ENCODE assay signal across 8 cellular contexts in genomic region chr16:89565506-89566372, GRCh38. TPM values are rescaled to one million over a fixed set of nuclear protein-coding genes. Genes with fewer than 3 reads are reported as not detected.
DNase-seq lines count a peak whose midpoint lies in the region; ATAC-seq and TF ChIP-seq lines count a peak whose summit lies in the region.

No MANE protein-coding gene starts in this region.

- H3K27ac Mint-ChIP-seq in activated T-helper 1 cell treated with anti-CD3 and anti-CD28 coated beads, Interleukin-12 subunit alpha, Interleukin-12 subunit beta, Interleukin-2, Interleukin-4 antibody, amounts not matched to agents 30 ng/mL and 10 ng/mL and 1 ng/mL, durations not matched to agents 14 hours and 24 hours and 36 hours: peak overlapping the region; percentile 29

- no peaks in the 10 kb centered on the region for H3K9me2 ChIP-seq in OCI-LY7 (ENCODE audit: insufficient read depth, low read length)

- peaks cover 42% of the 10 kb centered on the region for H3K4me1 Mint-ChIP-seq in activated T-helper 1 cell treated with anti-CD3 and anti-CD28 coated beads, Interleukin-12 subunit alpha, Interleukin-12 subunit beta, Interleukin-2, Interleukin-4 antibody, amounts not matched to agents 30 ng/mL and 10 ng/mL and 1 ng/mL, durations not matched to agents 14 hours and 24 hours and 36 hours (ENCODE audit: low read depth)

- CTCF ChIA-PET in AG04450 (lab: Charles Lee): interaction anchor here (2.4 kb wide), 1 partner anchor 76 kb away, joined by 13 read pairs; no protein-coding TSS in a partner anchor
- CTCF ChIA-PET in OCI-LY7 (lab: Charles Lee; ENCODE audit: unreplicated experiment): no interaction called here

- no peak overlapping the region for H2AFZ ChIP-seq in OCI-LY7 (ENCODE audit: low read length)

- H3K4me2 ChIP-seq in OCI-LY7 (ENCODE audit: low read length): peak overlapping the region; percentile 85

- no TSS peak for BruUV-seq in OCI-LY7 (replicated peaks; lab: Mats Ljungman, UMichigan)

- peak; percentile 52 for TF ChIP-seq CTCF in AG04450 (IDR thresholded peaks at IDR 0.05; ENCODE audit: low read depth, low read length)
- peak; percentile 89 for TF ChIP-seq CTCF in OCI-LY7 (conservative IDR thresholded peaks at IDR 0.05; ENCODE audit: low read length)
- TF ChIP-seq CTCF in gastroesophageal sphincter (IDR thresholded peaks at IDR 0.05): peak in 3 of 4 experiments; percentile 23 to 61 (median 42)

- no peak overlapping the region for H3K9ac ChIP-seq in rectal smooth muscle tissue (ENCODE audit: low read length)

- POLR2A ChIA-PET in AG04450 (lab: Yijun Ruan, JAX) (interaction anchor here (0.5 to 1.6 kb wide), 5 partner anchors 16 to 759 kb away, joined by 3 to 8 read pairs (median 3); partner anchors contain the start of genes CHMP1A and SPATA33), OCI-LY7 (lab: Charles Lee) (no interaction called here)

- H3K27me3 ChIP-seq in AG04450 (ENCODE audit: control insufficient read depth, insufficient read depth, low read length) (no peaks in the 10 kb centered on the region), gastroesophageal sphincter (peaks cover 29% of the 10 kb centered on the region), rectal smooth muscle tissue (ENCODE audit: control insufficient read depth, insufficient read depth, low read length) (peaks cover 6% of the 10 kb centered on the region)

- intact Hi-C loops in OCI-LY7 (cut with micrococcal nuclease; ENCODE audit: unreplicated experiment): no loop called here
- intact Hi-C loops in activated T-helper 1 cell treated with anti-CD3 and anti-CD28 coated beads, Interleukin-12 subunit alpha, Interleukin-12 subunit beta, Interleukin-2, Interleukin-4 antibody, amounts not matched to agents 30 ng/mL and 10 ng/mL and 1 ng/mL, durations not matched to agents 14 hours and 24 hours and 36 hours (cut with micrococcal nuclease): no loop called here

- H3K36me3 ChIP-seq in OCI-LY7 (ENCODE audit: insufficient read depth, low read length): peaks cover 49% of the 10 kb centered on the region
- H3K36me3 ChIP-seq in gastroesophageal sphincter: peaks cover 0 to 40% of the 10 kb centered on the region in 2 donors
- peaks cover 31% of the 10 kb centered on the region for H3K36me3 ChIP-seq in rectal smooth muscle tissue (ENCODE audit: control insufficient read depth, insufficient read depth, low read length)

- H3K9me3 ChIP-seq in AG04450 (ENCODE audit: control insufficient read depth, insufficient read depth, low read length) (no peaks in the 10 kb centered on the region; the same call in 1 of the 2 replicates), OCI-LY7 (ENCODE audit: low read length) (no peaks in the 10 kb centered on the region), gastroesophageal sphincter (no peaks in the 10 kb centered on the region)

- DNase-seq in AG04450 (ENCODE audit: low read depth, low spot score): no peak
- peak; percentile 75 for DNase-seq in OCI-LY7 (ENCODE audit: low spot score)
- DNase-seq in activated T-helper 1 cell treated with anti-CD3 and anti-CD28 coated beads, Interleukin-12 subunit alpha, Interleukin-12 subunit beta, Interleukin-2, Interleukin-4 antibody, amounts not matched to agents 30 ng/mL and 10 ng/mL and 1 ng/mL, durations not matched to agents 14 hours and 24 hours and 36 hours (ENCODE audit: low spot score): peak; percentile 38
- no peak for DNase-seq in cortex of kidney (lab: John Stamatoyannopoulos, UW)

- no peaks in the 10 kb centered on the region for H3K9me3 Mint-ChIP-seq in activated T-helper 1 cell treated with anti-CD3 and anti-CD28 coated beads, Interleukin-12 subunit alpha, Interleukin-12 subunit beta, Interleukin-2, Interleukin-4 antibody, amounts not matched to agents 30 ng/mL and 10 ng/mL and 1 ng/mL, durations not matched to agents 14 hours and 24 hours and 36 hours

- H4K20me1 ChIP-seq in OCI-LY7 (ENCODE audit: insufficient read depth, low read length): peaks cover 33% of the 10 kb centered on the region

- H3K4me1 ChIP-seq in OCI-LY7 (ENCODE audit: insufficient read depth, low read length, poor library complexity, severe bottlenecking) (peaks cover 45% of the 10 kb centered on the region), gastroesophageal sphincter (peaks cover 0 to 56% (median 26%) of the 10 kb centered on the region in 3 donors), rectal smooth muscle tissue (ENCODE audit: control insufficient read depth, insufficient read depth, low read length) (peaks cover 14% of the 10 kb centered on the region)

- peaks cover 41% of the 10 kb centered on the region for H3K36me3 Mint-ChIP-seq in activated T-helper 1 cell treated with anti-CD3 and anti-CD28 coated beads, Interleukin-12 subunit alpha, Interleukin-12 subunit beta, Interleukin-2, Interleukin-4 antibody, amounts not matched to agents 30 ng/mL and 10 ng/mL and 1 ng/mL, durations not matched to agents 14 hours and 24 hours and 36 hours (ENCODE audit: low read depth)

- WGBS in gastroesophageal sphincter (ENCODE audit: low coverage in 1 of 2), 2 donors: 9 to 10% methylated on average over 8 of the region's 46 CpGs

- ATAC-seq in gastroesophageal sphincter (peak; percentile 43), GM18867 (IDR thresholded peaks at IDR 0.05; ENCODE audit: unreplicated experiment) (no peak)

- no peaks in the 10 kb centered on the region for H3K27me3 Mint-ChIP-seq in activated T-helper 1 cell treated with anti-CD3 and anti-CD28 coated beads, Interleukin-12 subunit alpha, Interleukin-12 subunit beta, Interleukin-2, Interleukin-4 antibody, amounts not matched to agents 30 ng/mL and 10 ng/mL and 1 ng/mL, durations not matched to agents 14 hours and 24 hours and 36 hours (ENCODE audit: insufficient read depth)

- no peak for TF ChIP-seq EP300 in gastroesophageal sphincter (IDR thresholded peaks at IDR 0.05)

- peak overlapping the region; percentile 69 for H3K4me3 Mint-ChIP-seq in activated T-helper 1 cell treated with anti-CD3 and anti-CD28 coated beads, Interleukin-12 subunit alpha, Interleukin-12 subunit beta, Interleukin-2, Interleukin-4 antibody, amounts not matched to agents 30 ng/mL and 10 ng/mL and 1 ng/mL, durations not matched to agents 14 hours and 24 hours and 36 hours

- peaks cover 34% of the 10 kb centered on the region for H3K79me2 ChIP-seq in OCI-LY7 (ENCODE audit: insufficient read depth, low read depth, low read length)

- TF ChIP-seq POLR2A in GM19193 (IDR thresholded peaks at IDR 0.05; ENCODE audit: extremely low read depth, insufficient read depth, insufficient read length) (peak; percentile 33), gastroesophageal sphincter (IDR thresholded peaks at IDR 0.05) (no peak)

- H3K4me3 ChIP-seq in AG04450 (ENCODE audit: low read depth, low read length): peak overlapping the region; percentile 37
- H3K4me3 ChIP-seq in OCI-LY7 (ENCODE audit: low read depth, low read length, poor library complexity, severe bottlenecking): peak overlapping the region; percentile 98
- peak overlapping the region in 1 of 2 donors; percentile 13 for H3K4me3 ChIP-seq in gastroesophageal sphincter
- H3K4me3 ChIP-seq in rectal smooth muscle tissue (ENCODE audit: low read length): peak overlapping the region; percentile 48

- H3K27ac ChIP-seq in AG04450 (ENCODE audit: low read depth, low read length) (no peak overlapping the region), OCI-LY7 (ENCODE audit: low read depth, low read length, poor library complexity, severe bottlenecking) (peak overlapping the region; percentile 67), gastroesophageal sphincter (peak overlapping the region in 3 of 4 donors; percentile 9 to 25 (median 22)), rectal smooth muscle tissue (ENCODE audit: low read depth, low read length) (no peak overlapping the region)

RNA-seq across cellular contexts. Expression of gene RPL13, which starts 5.3 kb away (rescaled TPM):
- polyA plus RNA-seq in AG04450 (2011; rRNA removed): 2,214 and 3,106 TPM in 2 replicates
- polyA minus RNA-seq in AG04450 (2011; rRNA and poly(A)+ RNA removed): 696 and 824 TPM in 2 replicates
- 7,440 and 9,791 TPM in 2 replicates for total RNA-seq in OCI-LY7 (2014; rRNA removed; shearing (Covaris generic))
- 2,903 and 2,928 TPM in 2 replicates for total RNA-seq in OCI-LY7 (2022)
- 2,076 and 2,133 TPM in 2 replicates for total RNA-seq in activated T-helper 1 cell treated with anti-CD3 and anti-CD28 coated beads, Interleukin-12 subunit alpha, Interleukin-12 subunit beta, Interleukin-2, Interleukin-4 antibody, amounts not matched to agents 30 ng/mL and 10 ng/mL and 1 ng/mL, durations not matched to agents 14 hours and 24 hours and 36 hours
- 1,000 to 10,000 TPM; 2,888 to 7,342 (median 4,676) TPM for total RNA-seq in gastroesophageal sphincter

RNA-seq across cellular contexts. Expression of gene CPNE7, which starts 9.8 kb away (rescaled TPM):
- polyA plus RNA-seq in AG04450 (2011; rRNA removed): 7.5 and 10.6 TPM in 2 replicates
- 4.0 and 5.9 TPM in 2 replicates for polyA minus RNA-seq in AG04450 (2011; rRNA and poly(A)+ RNA removed)
- 0.33 TPM in 1 of 2 replicates, not detected in the other for total RNA-seq in OCI-LY7 (2014; rRNA removed; shearing (Covaris generic))
- total RNA-seq in OCI-LY7 (2022) (0.83 TPM in 1 of 2 replicates, not detected in the other), gastroesophageal sphincter (1 to 10 TPM in 1 of 4 donors, under 1 TPM in 1, not detected in 2; 0.67 to 1.8 TPM)
- 32.2 and 35.2 TPM in 2 replicates for total RNA-seq in activated T-helper 1 cell treated with anti-CD3 and anti-CD28 coated beads, Interleukin-12 subunit alpha, Interleukin-12 subunit beta, Interleukin-2, Interleukin-4 antibody, amounts not matched to agents 30 ng/mL and 10 ng/mL and 1 ng/mL, durations not matched to agents 14 hours and 24 hours and 36 hours

RNA-seq across cellular contexts. Expression of gene DPEP1, which starts 47.7 kb away (rescaled TPM):
- not detected in 2 replicates for polyA plus RNA-seq in AG04450 (2011; rRNA removed)
- not detected in 2 replicates for polyA minus RNA-seq in AG04450 (2011; rRNA and poly(A)+ RNA removed)
- total RNA-seq in OCI-LY7 (2014; rRNA removed; shearing (Covaris generic)): not detected in 2 replicates
- total RNA-seq in OCI-LY7 (2022): not detected in 2 replicates
- not detected in 2 replicates for total RNA-seq in activated T-helper 1 cell treated with anti-CD3 and anti-CD28 coated beads, Interleukin-12 subunit alpha, Interleukin-12 subunit beta, Interleukin-2, Interleukin-4 antibody, amounts not matched to agents 30 ng/mL and 10 ng/mL and 1 ng/mL, durations not matched to agents 14 hours and 24 hours and 36 hours
- total RNA-seq in gastroesophageal sphincter: under 1 TPM in 1 of 4 donors, not detected in 3; 0.54 TPM

RNA-seq across cellular contexts. Expression of gene SPG7, which starts 57.5 kb away (rescaled TPM):
- 50.1 and 53.4 TPM in 2 replicates for polyA plus RNA-seq in AG04450 (2011; rRNA removed)
- polyA minus RNA-seq in AG04450 (2011; rRNA and poly(A)+ RNA removed): 46.0 and 51.9 TPM in 2 replicates
- 77.6 and 92.7 TPM in 2 replicates for total RNA-seq in OCI-LY7 (2014; rRNA removed; shearing (Covaris generic))
- total RNA-seq in OCI-LY7 (2022): 106 and 121 TPM in 2 replicates
- total RNA-seq in activated T-helper 1 cell treated with anti-CD3 and anti-CD28 coated beads, Interleukin-12 subunit alpha, Interleukin-12 subunit beta, Interleukin-2, Interleukin-4 antibody, amounts not matched to agents 30 ng/mL and 10 ng/mL and 1 ng/mL, durations not matched to agents 14 hours and 24 hours and 36 hours: 106 and 112 TPM in 2 replicates
- total RNA-seq in gastroesophageal sphincter: 100 to 1,000 TPM in 2 of 4 donors, 10 to 100 TPM in 2; 80.9 to 160 (median 98.2) TPM

Comparison
In these comparisons a context has a peak if more than half of its experiments do, and no peak if none do; other contexts are left out.
1. DNase-seq: peak in OCI-LY7 (single experiment) and activated T-helper 1 cell treated with anti-CD3 and anti-CD28 coated beads, Interleukin-12 subunit alpha, Interleukin-12 subunit beta, Interleukin-2, Interleukin-4 antibody, amounts not matched to agents 30 ng/mL and 10 ng/mL and 1 ng/mL, durations not matched to agents 14 hours and 24 hours and 36 hours (single experiment); none in AG04450 (single experiment) and cortex of kidney (single experiment).
2. H3K27ac ChIP-seq: peak in OCI-LY7 (single experiment) and gastroesophageal sphincter (3 of 4); none in AG04450 (single experiment) and rectal smooth muscle tissue (single experiment).
3. RNA of gene CPNE7, which starts 9.8 kb away (total RNA-seq): 32.2 to 35.2 TPM in activated T-helper 1 cell treated with anti-CD3 and anti-CD28 coated beads, Interleukin-12 subunit alpha, Interleukin-12 subunit beta, Interleukin-2, Interleukin-4 antibody, amounts not matched to agents 30 ng/mL and 10 ng/mL and 1 ng/mL, durations not matched to agents 14 hours and 24 hours and 36 hours; 0.67 to 1.8 TPM in gastroesophageal sphincter and 0.33 to 0.83 TPM in OCI-LY7; every median in the first group is over 10 times any median in the second.
4. Peak in every context shown above with its lines, with median percentiles within 50 percentile points of each other: CTCF ChIP-seq.